9 cellular contexts compared by ENCODE assay signal in the genomic region with DNA sequence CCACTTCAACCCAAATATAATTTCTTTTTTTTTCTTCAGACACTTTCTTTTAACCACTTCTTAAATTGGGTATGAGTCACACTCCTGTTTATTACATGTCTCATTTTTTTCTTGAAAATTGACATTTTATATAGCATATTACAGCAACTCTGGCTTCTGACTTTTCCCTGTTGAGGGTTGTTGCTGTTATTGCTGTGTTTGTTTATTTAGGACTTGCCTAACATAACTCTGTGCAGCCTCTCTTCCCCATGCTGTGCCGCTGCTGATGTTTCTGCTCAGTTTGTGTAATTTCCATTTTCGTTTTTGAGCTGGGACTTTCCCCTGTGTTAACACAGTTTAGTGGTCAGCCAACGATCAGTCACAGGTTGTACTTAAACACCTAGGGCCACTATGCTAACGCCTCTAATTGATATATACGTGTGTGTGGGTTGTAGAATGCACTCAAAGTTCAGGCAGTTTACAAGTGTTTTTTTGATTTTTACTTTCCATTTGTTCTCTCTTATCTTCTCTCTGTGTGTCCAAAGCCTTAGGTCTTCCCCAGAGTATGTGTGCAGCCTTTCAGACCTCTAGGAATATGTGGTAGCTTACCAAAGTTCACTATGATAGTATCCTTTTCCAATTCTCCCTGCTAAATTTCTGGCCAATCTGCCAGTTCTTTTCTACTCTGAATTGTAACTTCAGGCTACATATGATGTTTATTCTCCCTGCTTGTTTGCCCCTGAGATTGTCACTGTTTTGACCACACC.
DNase-seq lines count a peak whose midpoint lies in the region; ATAC-seq and TF ChIP-seq lines count a peak whose summit lies in the region.
"Had no signal": no experiment of that assay in that cellular context is flagged by ENCODE, and none has a peak within 500 bp of the region (broad histone marks: within the 10 kb centered on the region; RNA-seq: fewer than 3 reads in every experiment).

No MANE protein-coding gene starts in this region.

- intact Hi-C loops in Caco-2 (cut with micrococcal nuclease; ENCODE audit: unreplicated experiment) (no loop called here), transverse colon (cut with DNase I; ENCODE audit: low total_unique reads) (no loop called here)

- no peaks in the 10 kb centered on the region for H3K9me3 Mint-ChIP-seq in Caco-2 (ENCODE audit: unreplicated experiment)

- no peak overlapping the region for H3K27ac Mint-ChIP-seq in Caco-2 (ENCODE audit: unreplicated experiment)
- H3K27ac Mint-ChIP-seq: dendritic cell treated with granulocyte-macrophage colony-stimulating factor and Interleukin-4, amounts not matched to agents 40 ng/mL and 50 ng/mL, for 4 days had no signal

- TF ChIP-seq EP300 in transverse colon (IDR thresholded peaks at IDR 0.05; ENCODE audit: low read depth): no peak

- H3K4me3 ChIP-seq in Caco-2 (ENCODE audit: low read depth, low read length) (no peak overlapping the region), epithelial cell of proximal tubule (ENCODE audit: low read depth, low read length) (peak overlapping the region; percentile 29), transverse colon (no peak overlapping the region)

- H3K27me3 ChIP-seq in Caco-2 (replicated peaks; ENCODE audit: control insufficient read depth, insufficient read depth, low read length) (no peaks in the 10 kb centered on the region), transverse colon (no peaks in the 10 kb centered on the region)

- no peaks in the 10 kb centered on the region for H3K36me3 ChIP-seq in Caco-2 (ENCODE audit: control insufficient read depth, insufficient read depth, low read length)
- H3K36me3 ChIP-seq in transverse colon: no peaks in the 10 kb centered on the region

- POLR2A ChIA-PET in Caco-2 (lab: Charles Lee): no interaction called here

- TF ChIP-seq POLR2A in transverse colon (IDR thresholded peaks at IDR 0.05): no peak

- TF ChIP-seq CTCF in Caco-2 (IDR thresholded peaks at IDR 0.05; ENCODE audit: insufficient read depth in 1 of 2, low read depth in 1 of 2, low read length in 1 of 2, severe bottlenecking in 1 of 2, unreplicated experiment in 1 of 2): no peak
- TF ChIP-seq CTCF in epithelial cell of proximal tubule (conservative IDR thresholded peaks at IDR 0.05; ENCODE audit: low read depth, low read length): no peak
- TF ChIP-seq CTCF in transverse colon (IDR thresholded peaks at IDR 0.05): no peak

- no peaks in the 10 kb centered on the region for H3K36me3 Mint-ChIP-seq in Caco-2 (ENCODE audit: insufficient read depth, unreplicated experiment)

- DNase-seq in Caco-2: no peak
- peak; percentile 63 for DNase-seq in epithelial cell of proximal tubule (ENCODE audit: low read depth)
- DNase-seq in GF-D8 (lab: John Stamatoyannopoulos, UW): no peak
- no peak for DNase-seq in transverse colon
- DNase-seq in NCI-H2107 treated with DMSO at 0.1 percent for 48 hours (lab: John Stamatoyannopoulos, UW; ENCODE audit: unreplicated experiment): no peak
- DNase-seq in NCI-H345 treated with DMSO at 0.1 percent for 48 hours (lab: John Stamatoyannopoulos, UW; ENCODE audit: unreplicated experiment): no peak

- CTCF ChIA-PET in Caco-2 (lab: Charles Lee): no interaction called here

- in situ Hi-C loops in transverse colon (cut with MboI; ENCODE audit: low pct_ligation_motif_present in 1 of 4, low pct_unique_long_range_greater_than_20kb in 1 of 4, low sequenced_read_pairs in 3 of 4): no loop called here

- H3K27ac ChIP-seq in transverse colon: no peak overlapping the region

- no TSS peak for BruUV-seq in Caco-2 (replicated peaks; lab: Mats Ljungman, UMichigan)

- peak; percentile 100 for ATAC-seq in GM19395 (IDR thresholded peaks at IDR 0.05; ENCODE audit: unreplicated experiment)
- ATAC-seq in HG03280 (IDR thresholded peaks at IDR 0.05; ENCODE audit: unreplicated experiment): peak; percentile 99

- H3K4me3 Mint-ChIP-seq in Caco-2 (ENCODE audit: unreplicated experiment): peak overlapping the region; percentile 3
- H3K4me3 Mint-ChIP-seq: dendritic cell treated with granulocyte-macrophage colony-stimulating factor and Interleukin-4, amounts not matched to agents 40 ng/mL and 50 ng/mL, for 4 days had no signal

- peaks cover 9% of the 10 kb centered on the region for H3K4me1 Mint-ChIP-seq in Caco-2 (ENCODE audit: low read depth, unreplicated experiment)

- no peaks in the 10 kb centered on the region for H3K9me3 ChIP-seq in Caco-2
- H3K9me3 ChIP-seq in transverse colon: no peaks in the 10 kb centered on the region

- no peaks in the 10 kb centered on the region for H3K27me3 Mint-ChIP-seq in Caco-2 (ENCODE audit: insufficient read depth, unreplicated experiment)
- H3K27me3 Mint-ChIP-seq: dendritic cell treated with granulocyte-macrophage colony-stimulating factor and Interleukin-4, amounts not matched to agents 40 ng/mL and 50 ng/mL, for 4 days had no signal

- H3K4me1 ChIP-seq in Caco-2 (no peaks in the 10 kb centered on the region; the same call in 1 of the 2 replicates), transverse colon (peaks cover 0 to 12% (median 0%) of the 10 kb centered on the region in 4 donors)

- 26 to 29% methylated on average over 5 of the region's 5 CpGs for WGBS in transverse colon (ENCODE audit: low coverage in 1 of 2), 2 donors
